6 cellular contexts compared by ENCODE assay signal in genomic region chr7:143806664-143807063, GRCh38. TPM values are rescaled to one million over a fixed set of nuclear protein-coding genes. Genes with fewer than 3 reads are reported as not detected.
"Had no signal": no experiment of that assay in that cellular context is flagged by ENCODE, and none has a peak within 500 bp of the region (broad histone marks: within the 10 kb centered on the region; RNA-seq: fewer than 3 reads in every experiment).

No MANE protein-coding gene starts in this region.

RNA-seq across cellular contexts. Expression of gene CTAGE6, which starts 49.2 kb away (rescaled TPM):
- total RNA-seq: kidney epithelial cell, left ventricle myocardium inferior, right atrium auricular region had no signal
- polyA plus RNA-seq: naive thymus-derived CD4-positive, alpha-beta T cell; neural cell; urinary bladder had no signal
